8 cellular contexts compared by ENCODE assay signal in genomic region chr1:231181271-231181670, GRCh38. TPM values are rescaled to one million over a fixed set of nuclear protein-coding genes. Genes with fewer than 3 reads are reported as not detected.
"Had no signal": no experiment of that assay in that cellular context is flagged by ENCODE, and none has a peak within 500 bp of the region (broad histone marks: within the 10 kb centered on the region; RNA-seq: fewer than 3 reads in every experiment).

No MANE protein-coding gene starts in this region.

- H3K4me1 Mint-ChIP-seq: IgD-negative memory B cell had no signal

- H3K27ac ChIP-seq: HL-60, KMS-11 had no signal

- H3K27ac Mint-ChIP-seq: IgD-negative memory B cell had no signal

- FAIRE-seq: HTR-8/SVneo had no signal

- H3K4me2 ChIP-seq: KMS-11 had no signal

- H3K9me3 Mint-ChIP-seq: IgD-negative memory B cell had no signal

- H3K4me3 Mint-ChIP-seq: IgD-negative memory B cell had no signal

- DNase-seq: IMR-90, KBM-7, KG1 had no signal

- H3K9ac ChIP-seq: KMS-11 had no signal

RNA-seq across cellular contexts. Expression of gene TRIM67, which starts 19.4 kb away (rescaled TPM):
- total RNA-seq: HT1080, IMR-90 had no signal
- polyA plus RNA-seq: IgD-negative memory B cell, IMR-90 had no signal
